Comparison of ENCODE assay signal across 38 cellular contexts in genomic region chr9:3444016-3444415, GRCh38.
"Had no signal": no experiment of that assay in that cellular context is flagged by ENCODE, and none has a peak within 500 bp of the region (broad histone marks: within the 10 kb centered on the region; RNA-seq: fewer than 3 reads in every experiment).

No MANE protein-coding gene starts in this region.

- H3K4me1 Mint-ChIP-seq: activated naive CD4-positive, alpha-beta T cell treated with anti-CD3 and anti-CD28 coated beads, Interleukin-2, amount 10 ng/mL, durations not matched to agents 7 days and 5 days; activated naive CD8-positive, alpha-beta T cell treated with anti-CD3 and anti-CD28 coated beads, Interleukin-2, amount 10 ng/mL, durations not matched to agents 7 days and 5 days; activated T-helper 17 cell treated with anti-CD3 and anti-CD28 coated beads, Interleukin-2, amount 50 U/mL, for 72 hours had no signal

- DNase-seq: activated effector memory CD4-positive, alpha-beta T cell treated with anti-CD3 and anti-CD28 coated beads, Interleukin-2, amount 50 U/mL, for 16 hours; activated effector memory CD4-positive, alpha-beta T cell treated with Interleukin-2 at 50 U/mL for 16 hours; activated gamma-delta T cell; activated gamma-delta T cell treated with Interleukin-2 at 50 U/mL for 16 hours; activated naive CD4-positive, alpha-beta T cell; activated naive CD4-positive, alpha-beta T cell treated with anti-CD3 and anti-CD28 coated beads for 36 hours; activated naive CD4-positive, alpha-beta T cell treated with anti-CD3 and anti-CD28 coated beads, Interleukin-2, amount 10 ng/mL, durations not matched to agents 7 days and 5 days; activated naive CD4-positive, alpha-beta T cell treated with anti-CD3 and anti-CD28 coated beads, Interleukin-2, amount 50 U/mL, for 16 hours; activated naive CD4-positive, alpha-beta T cell treated with Interleukin-2 at 50 U/mL for 16 hours; activated naive CD8-positive, alpha-beta T cell treated with anti-CD3 and anti-CD28 coated beads for 36 hours; activated naive CD8-positive, alpha-beta T cell treated with anti-CD3 and anti-CD28 coated beads, Interleukin-2, amount 10 ng/mL, durations not matched to agents 7 days and 5 days; activated naive CD8-positive, alpha-beta T cell treated with anti-CD3 and anti-CD28 coated beads, Interleukin-2, amount 50 U/mL, for 24 hours; activated T-cell treated with anti-CD3 and anti-CD28 coated beads, Interleukin-2, amount 50 U/mL, for 1 hour; activated T-cell treated with anti-CD3 and anti-CD28 coated beads, Interleukin-2, amount 50 U/mL, for 24 hours; activated T-cell treated with anti-CD3 and anti-CD28 coated beads, Interleukin-2, amount 50 U/mL, for 4 hours; activated T-cell treated with anti-CD3 and anti-CD28 coated beads, Interleukin-2, amount 50 U/mL, for 48 hours; activated T-cell treated with anti-CD3 and anti-CD28 coated beads, Interleukin-2, amount 50 U/mL, for 72 hours; adrenal gland; amniotic stem cell; amygdala; anterior cingulate cortex; aorta; body of pancreas; brain microvascular endothelial cell; caudate nucleus; central memory CD4-positive, alpha-beta T cell; cerebellar nuclear complex had no signal

- H3K4me3 ChIP-seq: adrenal gland, ascending aorta, body of pancreas, breast epithelium, cardiac muscle cell had no signal

- H3K27ac Mint-ChIP-seq: activated naive CD4-positive, alpha-beta T cell treated with anti-CD3 and anti-CD28 coated beads for 36 hours; activated naive CD4-positive, alpha-beta T cell treated with anti-CD3 and anti-CD28 coated beads, Interleukin-2, amount 10 ng/mL, durations not matched to agents 7 days and 5 days; activated naive CD8-positive, alpha-beta T cell treated with anti-CD3 and anti-CD28 coated beads for 36 hours; activated naive CD8-positive, alpha-beta T cell treated with anti-CD3 and anti-CD28 coated beads, Interleukin-2, amount 10 ng/mL, durations not matched to agents 7 days and 5 days; activated naive CD8-positive, alpha-beta T cell treated with anti-CD3 and anti-CD28 coated beads, Interleukin-2, amount 50 U/mL, for 24 hours; activated T-helper 1 cell treated with anti-CD3 and anti-CD28 coated beads, Interleukin-12 subunit alpha, Interleukin-12 subunit beta, Interleukin-2, Interleukin-4 antibody, amounts not matched to agents 30 ng/mL and 10 ng/mL and 1 ng/mL, durations not matched to agents 14 hours and 24 hours and 36 hours; activated T-helper 2 cell treated with anti-CD3 and anti-CD28 coated beads, Interferon-gamma antibody, Interleukin-2, Interleukin-4, amounts not matched to agents 10 μg/mL and 5 μg/mL and 100 μg/mL, durations not matched to agents 14 hours and 24 hours and 36 hours; brain had no signal

- H3K27me3 ChIP-seq: adrenal gland, ascending aorta, body of pancreas, brain microvascular endothelial cell, breast epithelium, cardiac muscle cell had no signal

- H3K36me3 ChIP-seq: adrenal gland, ascending aorta, brain microvascular endothelial cell, breast epithelium, cardiac muscle cell had no signal

- H3K4me1 ChIP-seq: adrenal gland, ascending aorta, body of pancreas, breast epithelium had no signal

- H3K9me3 Mint-ChIP-seq: activated naive CD4-positive, alpha-beta T cell treated with anti-CD3 and anti-CD28 coated beads for 36 hours; activated naive CD4-positive, alpha-beta T cell treated with anti-CD3 and anti-CD28 coated beads, Interleukin-2, amount 10 ng/mL, durations not matched to agents 7 days and 5 days; activated naive CD4-positive, alpha-beta T cell treated with anti-CD3 and anti-CD28 coated beads, Interleukin-2, amount 50 U/mL, for 24 hours; activated naive CD8-positive, alpha-beta T cell treated with anti-CD3 and anti-CD28 coated beads for 36 hours; activated naive CD8-positive, alpha-beta T cell treated with anti-CD3 and anti-CD28 coated beads, Interleukin-2, amount 10 ng/mL, durations not matched to agents 7 days and 5 days; activated T-cell treated with anti-CD3 and anti-CD28 coated beads, Interleukin-2, amount 50 U/mL, for 24 hours; activated T-cell treated with anti-CD3 and anti-CD28 coated beads, Interleukin-2, amount 50 U/mL, for 4 hours; activated T-cell treated with anti-CD3 and anti-CD28 coated beads, Interleukin-2, amount 50 U/mL, for 72 hours; activated T-helper 1 cell treated with anti-CD3 and anti-CD28 coated beads, Interleukin-12 subunit alpha, Interleukin-12 subunit beta, Interleukin-2, Interleukin-4 antibody, amounts not matched to agents 30 ng/mL and 10 ng/mL and 1 ng/mL, durations not matched to agents 14 hours and 24 hours and 36 hours; activated T-helper 17 cell treated with anti-CD3 and anti-CD28 coated beads, Interleukin-2, amount 50 U/mL, for 72 hours; activated T-helper 2 cell treated with anti-CD3 and anti-CD28 coated beads, Interferon-gamma antibody, Interleukin-2, Interleukin-4, amounts not matched to agents 10 μg/mL and 5 μg/mL and 100 μg/mL, durations not matched to agents 14 hours and 24 hours and 36 hours; central memory CD8-positive, alpha-beta T cell had no signal

- ATAC-seq: activated naive CD4-positive, alpha-beta T cell treated with anti-CD3 and anti-CD28 coated beads, Interleukin-2, amount 50 U/mL, for 72 hours; activated naive CD8-positive, alpha-beta T cell treated with anti-CD3 and anti-CD28 coated beads, Interleukin-2, amount 50 U/mL, for 24 hours; activated T-cell treated with anti-CD3 and anti-CD28 coated beads, Interleukin-2, amount 50 U/mL, for 4 hours; activated T-cell treated with anti-CD3 and anti-CD28 coated beads, Interleukin-2, amount 50 U/mL, for 72 hours; activated T-helper 17 cell treated with anti-CD3 and anti-CD28 coated beads, Interleukin-2, amount 50 U/mL, for 72 hours; body of pancreas had no signal

- H3K36me3 Mint-ChIP-seq: activated naive CD4-positive, alpha-beta T cell treated with anti-CD3 and anti-CD28 coated beads, Interleukin-2, amount 10 ng/mL, durations not matched to agents 7 days and 5 days; activated naive CD8-positive, alpha-beta T cell; activated naive CD8-positive, alpha-beta T cell treated with anti-CD3 and anti-CD28 coated beads, Interleukin-2, amount 10 ng/mL, durations not matched to agents 7 days and 5 days had no signal

- H3K27ac ChIP-seq: adrenal gland, ascending aorta, body of pancreas, brain microvascular endothelial cell, breast epithelium, cardiac muscle cell had no signal

- H3K9me3 ChIP-seq: adrenal gland, body of pancreas, breast epithelium had no signal

- H3K27me3 Mint-ChIP-seq: activated naive CD4-positive, alpha-beta T cell treated with anti-CD3 and anti-CD28 coated beads, Interleukin-2, amount 10 ng/mL, durations not matched to agents 7 days and 5 days; activated naive CD4-positive, alpha-beta T cell treated with anti-CD3 and anti-CD28 coated beads, Interleukin-2, amount 50 U/mL, for 24 hours; activated naive CD8-positive, alpha-beta T cell; activated naive CD8-positive, alpha-beta T cell treated with anti-CD3 and anti-CD28 coated beads for 36 hours; activated naive CD8-positive, alpha-beta T cell treated with anti-CD3 and anti-CD28 coated beads, Interleukin-2, amount 10 ng/mL, durations not matched to agents 7 days and 5 days; activated naive CD8-positive, alpha-beta T cell treated with anti-CD3 and anti-CD28 coated beads, Interleukin-2, amount 50 U/mL, for 24 hours; activated T-cell treated with anti-CD3 and anti-CD28 coated beads, Interleukin-2, amount 50 U/mL, for 24 hours; activated T-helper 17 cell treated with anti-CD3 and anti-CD28 coated beads, Interleukin-2, amount 50 U/mL, for 72 hours; brain; central memory CD8-positive, alpha-beta T cell had no signal

- H3K4me3 Mint-ChIP-seq: activated naive CD4-positive, alpha-beta T cell treated with anti-CD3 and anti-CD28 coated beads for 36 hours; activated naive CD4-positive, alpha-beta T cell treated with anti-CD3 and anti-CD28 coated beads, Interleukin-2, amount 10 ng/mL, durations not matched to agents 7 days and 5 days; activated naive CD4-positive, alpha-beta T cell treated with anti-CD3 and anti-CD28 coated beads, Interleukin-2, amount 50 U/mL, for 24 hours; activated naive CD8-positive, alpha-beta T cell; activated naive CD8-positive, alpha-beta T cell treated with anti-CD3 and anti-CD28 coated beads for 36 hours; activated naive CD8-positive, alpha-beta T cell treated with anti-CD3 and anti-CD28 coated beads, Interleukin-2, amount 10 ng/mL, durations not matched to agents 7 days and 5 days; activated naive CD8-positive, alpha-beta T cell treated with anti-CD3 and anti-CD28 coated beads, Interleukin-2, amount 50 U/mL, for 24 hours; activated T-cell treated with anti-CD3 and anti-CD28 coated beads, Interleukin-2, amount 50 U/mL, for 24 hours; activated T-cell treated with anti-CD3 and anti-CD28 coated beads, Interleukin-2, amount 50 U/mL, for 4 hours; activated T-cell treated with anti-CD3 and anti-CD28 coated beads, Interleukin-2, amount 50 U/mL, for 72 hours; activated T-helper 1 cell treated with anti-CD3 and anti-CD28 coated beads, Interleukin-12 subunit alpha, Interleukin-12 subunit beta, Interleukin-2, Interleukin-4 antibody, amounts not matched to agents 30 ng/mL and 10 ng/mL and 1 ng/mL, durations not matched to agents 14 hours and 24 hours and 36 hours; activated T-helper 17 cell treated with anti-CD3 and anti-CD28 coated beads, Interleukin-2, amount 50 U/mL, for 72 hours; brain; central memory CD8-positive, alpha-beta T cell had no signal
